Comparison of ENCODE assay signal across 14 cellular contexts in the genomic region with DNA sequence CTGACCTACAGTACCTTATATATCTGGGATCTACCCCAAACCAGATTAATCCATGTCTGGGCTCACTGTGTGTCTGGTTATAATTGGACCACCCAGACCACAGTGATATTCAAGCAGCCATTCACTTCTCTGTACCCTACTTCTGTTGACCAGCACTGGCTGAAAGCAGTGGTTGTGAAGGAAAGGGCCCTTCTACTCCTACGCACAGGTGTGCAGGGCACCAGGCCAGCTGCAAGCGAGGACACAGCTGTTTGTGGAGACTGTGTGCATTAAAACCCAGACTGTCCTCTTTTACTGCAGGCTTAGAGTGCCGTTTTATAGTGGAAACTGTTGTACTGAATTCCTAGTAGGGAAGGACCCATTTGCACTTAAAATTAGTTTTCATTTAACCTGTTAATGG. TPM values are rescaled to one million over a fixed set of nuclear protein-coding genes. Genes with fewer than 3 reads are reported as not detected.
DNase-seq lines count a peak whose midpoint lies in the region; ATAC-seq and TF ChIP-seq lines count a peak whose summit lies in the region.
"Had no signal": no experiment of that assay in that cellular context is flagged by ENCODE, and none has a peak within 500 bp of the region (broad histone marks: within the 10 kb centered on the region; RNA-seq: fewer than 3 reads in every experiment).

No MANE protein-coding gene starts in this region.

- H3K27ac ChIP-seq in body of pancreas (peak overlapping the region in 1 of 4 donors; percentile 19), psoas muscle (peak overlapping the region; percentile 19)
- H3K27ac ChIP-seq: C4-2B, SJSA1 had no signal

- 17 to 20% methylated on average over 3 of the region's 3 CpGs for WGBS in body of pancreas, 2 donors
- 36 to 47% (median 43%) methylated on average over 3 of the region's 3 CpGs for WGBS in psoas muscle, 3 donors

- peak; percentile 18 to 64 (median 50) for DNase-seq in body of pancreas
- no peak for DNase-seq in psoas muscle
- DNase-seq in NCI-H226, result no peak
- DNase-seq in 8988T, result no peak
- DNase-seq: activated T-cell treated with anti-CD3 and anti-CD28 coated beads, Interleukin-2, amount 50 U/mL, for 48 hours; cerebellar nuclear complex; glutamatergic neuron; islet precursor cell had no signal

- no peak for TF ChIP-seq POLR2A in body of pancreas (IDR thresholded peaks at IDR 0.05)

- H3K9me3 ChIP-seq in body of pancreas (no peaks in the 10 kb centered on the region), psoas muscle (no peaks in the 10 kb centered on the region)

- no peaks in the 10 kb centered on the region for H3K36me3 ChIP-seq in body of pancreas (replicated peaks in 1 of 2; ENCODE audit: insufficient read depth in 1 of 2, low read depth in 2 of 2)
- no peaks in the 10 kb centered on the region for H3K36me3 ChIP-seq in psoas muscle (ENCODE audit: insufficient read depth in 1 of 2, low read depth in 1 of 2)
- H3K36me3 ChIP-seq: SJSA1 had no signal

- TF ChIP-seq CTCF in body of pancreas (IDR thresholded peaks at IDR 0.05), result no peak
- TF ChIP-seq CTCF in psoas muscle (IDR thresholded peaks at IDR 0.05), result no peak

- H3K27me3 ChIP-seq in body of pancreas (no peaks in the 10 kb centered on the region), psoas muscle (ENCODE audit: insufficient read depth in 3 of 3, low read length in 2 of 3) (no peaks in the 10 kb centered on the region)
- H3K27me3 ChIP-seq: SJSA1 had no signal

- H3K4me1 ChIP-seq in body of pancreas (peaks cover 34% of the 10 kb centered on the region), psoas muscle (peaks cover 19% of the 10 kb centered on the region)

- H3K4me3 ChIP-seq in body of pancreas, result no peak overlapping the region
- no peak overlapping the region for H3K4me3 ChIP-seq in psoas muscle
- H3K4me3 ChIP-seq: SJSA1, skin epidermis had no signal

- intact Hi-C loops in body of pancreas (cut with DNase I), result no loop called here
- intact Hi-C loops in psoas muscle (cut with DNase I), result no loop called here

- ATAC-seq in GM19023 (IDR thresholded peaks at IDR 0.05; ENCODE audit: unreplicated experiment) (peak; percentile 81), HG02852 (IDR thresholded peaks at IDR 0.05; ENCODE audit: unreplicated experiment) (peak; percentile 66), body of pancreas (no peak), psoas muscle (no peak), HG02610 (IDR thresholded peaks at IDR 0.05; ENCODE audit: unreplicated experiment) (no peak)

RNA-seq across cellular contexts. Expression of gene CTDSPL, which starts 29.5 kb away (rescaled TPM):
- total RNA-seq in body of pancreas (10 to 100 TPM; 23.6 to 25.4 TPM), psoas muscle (10 to 100 TPM in 2 of 4 donors, 1 to 10 TPM in 2; 6.8 to 24.6 (median 9.9) TPM)
- 1 to 10 TPM; 2.7 to 4.4 (median 4.3) TPM for polyA plus RNA-seq in psoas muscle

Comparison
In these comparisons a context has a peak if more than half of its experiments do, and no peak if none do; other contexts are left out.
1. ATAC-seq: peak in GM19023 (single experiment) and HG02852 (single experiment); none in body of pancreas (single experiment), psoas muscle (0 of 4) and HG02610 (single experiment).
2. DNase-seq: peak in body of pancreas (4 of 4); none in psoas muscle (0 of 2), NCI-H226 (single experiment) and 8988T (single experiment).